Comparison of ENCODE assay signal across 21 cellular contexts in the genomic region with DNA sequence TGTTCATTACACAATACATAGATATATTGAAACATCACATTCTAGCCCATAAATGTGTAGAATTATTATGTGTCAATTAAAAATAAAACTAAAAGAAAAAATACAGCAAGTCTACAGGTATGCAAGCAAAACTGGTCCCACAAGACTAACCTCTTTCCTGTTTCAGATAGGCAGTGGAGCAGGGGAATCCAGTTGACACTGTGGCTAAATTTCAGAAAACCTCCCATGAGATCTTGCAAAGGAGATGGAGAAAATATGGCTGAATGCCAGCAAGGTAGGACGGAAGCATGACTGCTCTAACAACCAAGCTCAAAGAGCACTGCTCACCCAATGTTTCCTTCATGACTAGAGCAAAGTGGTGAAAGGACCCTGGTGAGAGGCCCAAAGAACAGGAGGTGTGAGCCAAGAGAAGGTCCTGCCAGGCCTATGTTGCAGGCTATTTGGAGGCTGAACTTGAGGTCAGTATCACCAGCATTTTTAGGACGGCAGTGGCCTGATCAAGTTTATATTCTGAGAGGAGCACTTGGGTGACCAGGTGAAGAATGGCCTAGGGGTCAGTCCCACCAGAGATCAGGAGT. TPM values are rescaled to one million over a fixed set of nuclear protein-coding genes. Genes with fewer than 3 reads are reported as not detected.
A peak's percentile ranks its signal among the peaks of the same experiment; 100 is the strongest.
DNase-seq lines count a peak whose midpoint lies in the region; ATAC-seq and TF ChIP-seq lines count a peak whose summit lies in the region.
"Had no signal": no experiment of that assay in that cellular context is flagged by ENCODE, and none has a peak within 500 bp of the region (broad histone marks: within the 10 kb centered on the region; RNA-seq: fewer than 3 reads in every experiment).

No MANE protein-coding gene starts in this region.

- in situ Hi-C loops in mammary epithelial cell (cut with MboI; ENCODE audit: low sequenced_read_pairs in 2 of 2): no loop called here

- no peaks in the 10 kb centered on the region for H3K27me3 ChIP-seq in mammary epithelial cell (ENCODE audit: insufficient read depth, low read length)
- H3K27me3 ChIP-seq in subcutaneous abdominal adipose tissue (ENCODE audit: control insufficient read depth in 5 of 5, insufficient read depth in 4 of 5, low read length in 5 of 5): no peaks in the 10 kb centered on the region
- H3K27me3 ChIP-seq in GM23338 (ENCODE audit: insufficient read depth): no peaks in the 10 kb centered on the region
- H3K27me3 ChIP-seq in gastroesophageal sphincter: no peaks in the 10 kb centered on the region
- H3K27me3 ChIP-seq: body of pancreas, pancreas had no signal

- H3K4me2 ChIP-seq in mammary epithelial cell (ENCODE audit: insufficient read depth, low read depth, low read length): peak overlapping the region; percentile 82
- H3K4me2 ChIP-seq in GM23338: no peak overlapping the region

- BruUV-seq in mammary epithelial cell (replicated peaks; lab: Mats Ljungman, UMichigan): no TSS peak

- TF ChIP-seq POLR2A in gastroesophageal sphincter (IDR thresholded peaks at IDR 0.05): no peak

- CTCF ChIA-PET in mammary epithelial cell (lab: Charles Lee; ENCODE audit: low non-redundant PET): no interaction called here

- H3K79me2 ChIP-seq in mammary epithelial cell (ENCODE audit: insufficient read depth, low read length) (peaks cover 58% of the 10 kb centered on the region), GM23338 (replicated peaks; ENCODE audit: insufficient read depth) (no peaks in the 10 kb centered on the region)

- peaks cover 14% of the 10 kb centered on the region; the same call in 2 of the 3 replicates for H3K4me1 Mint-ChIP-seq in GM23338
- H3K4me1 Mint-ChIP-seq: activated CD4-positive, alpha-beta T cell treated with anti-CD3 and anti-CD28 coated beads for 36 hours; activated naive CD8-positive, alpha-beta T cell treated with anti-CD3 and anti-CD28 coated beads, Interleukin-2, amount 10 ng/mL, durations not matched to agents 7 days and 5 days had no signal

- H3K9me3 ChIP-seq in mammary epithelial cell (replicated peaks; ENCODE audit: insufficient read depth, low read length) (no peaks in the 10 kb centered on the region), subcutaneous abdominal adipose tissue (ENCODE audit: control insufficient read depth in 5 of 5, low read length in 5 of 5) (no peaks in the 10 kb centered on the region), gastroesophageal sphincter (no peaks in the 10 kb centered on the region)
- H3K9me3 ChIP-seq: body of pancreas, pancreas had no signal

- dilution Hi-C loops in mammary epithelial cell (cut with HindIII; ENCODE audit: low sequenced_read_pairs): no loop called here

- H3K4me3 ChIP-seq in mammary epithelial cell (replicated peaks in 1 of 3; ENCODE audit: insufficient read depth in 1 of 3, low read depth in 2 of 3, low read length in 3 of 3) (peak overlapping the region in 2 of 3 experiments; percentile 19 to 41), subcutaneous abdominal adipose tissue (ENCODE audit: low read depth in 1 of 5, low read length in 5 of 5) (no peak overlapping the region), GM23338 (no peak overlapping the region), gastroesophageal sphincter (no peak overlapping the region)
- H3K4me3 ChIP-seq: body of pancreas, pancreas had no signal

- intact Hi-C loops in mammary epithelial cell (cut with micrococcal nuclease) (loop anchor here (5.0 kb wide), 1 partner anchor 152 kb away; no protein-coding TSS in a partner anchor), left cardiac atrium (cut with DNase I) (loop anchor here in 1 of 2 donors (10.0 kb wide), 1 partner anchor 51 kb away; no protein-coding TSS in a partner anchor)

- DNase-seq in HPDE6-E6E7 (ENCODE audit: extremely low spot score) (peak; percentile 22), mammary epithelial cell (peak; percentile 28), left cardiac atrium (no peak), GM23338 (ENCODE audit: low spot score) (no peak)
- no peak for DNase-seq in activated CD4-positive, CD25-positive, alpha-beta regulatory T cell (lab: John Stamatoyannopoulos, UW)
- DNase-seq: activated CD4-positive, alpha-beta T cell treated with anti-CD3 and anti-CD28 coated beads for 36 hours; activated naive CD8-positive, alpha-beta T cell treated with anti-CD3 and anti-CD28 coated beads, Interleukin-2, amount 10 ng/mL, durations not matched to agents 7 days and 5 days; body of pancreas; cortex of kidney; KG1; NCI-H187 treated with DMSO at 0.1 percent for 48 hours; NCI-H345; pancreas; RPMI8226; stimulated activated CD4-positive, alpha-beta T cell treated with anti-CD3 and anti-CD28 coated beads, Interleukin-2, amount 100 ng/mL, for 24 hours had no signal

- TF ChIP-seq CTCF in mammary epithelial cell (conservative IDR thresholded peaks at IDR 0.05 in 1 of 2, IDR thresholded peaks at IDR 0.05 in 1 of 2; ENCODE audit: extremely low read depth in 1 of 2, insufficient read depth in 1 of 2, low read depth in 1 of 2, low read length in 2 of 2) (no peak), GM23338 (conservative IDR thresholded peaks at IDR 0.05; ENCODE audit: low read depth in 2 of 2) (no peak), gastroesophageal sphincter (IDR thresholded peaks at IDR 0.05) (no peak)

- H4K20me1 ChIP-seq in mammary epithelial cell (ENCODE audit: insufficient read depth, low read length) (no peaks in the 10 kb centered on the region), GM23338 (replicated peaks; ENCODE audit: insufficient read depth) (no peaks in the 10 kb centered on the region)

- H3K9ac ChIP-seq in mammary epithelial cell (ENCODE audit: insufficient read depth, low read length) (no peak overlapping the region), subcutaneous abdominal adipose tissue (ENCODE audit: low read length in 5 of 5) (no peak overlapping the region)

- H3K36me3 ChIP-seq in mammary epithelial cell (ENCODE audit: insufficient read depth, low read length): peaks cover 3% of the 10 kb centered on the region
- H3K36me3 ChIP-seq in subcutaneous abdominal adipose tissue (ENCODE audit: control insufficient read depth in 5 of 5, insufficient read depth in 5 of 5, low read length in 5 of 5): no peaks in the 10 kb centered on the region
- no peaks in the 10 kb centered on the region for H3K36me3 ChIP-seq in GM23338 (ENCODE audit: insufficient read depth)
- H3K36me3 ChIP-seq in gastroesophageal sphincter: no peaks in the 10 kb centered on the region
- H3K36me3 ChIP-seq: pancreas had no signal

- H3K27me3 Mint-ChIP-seq in GM23338 (ENCODE audit: insufficient read depth, low read depth, poor library complexity): peaks cover 1% of the 10 kb centered on the region

- H3K27ac ChIP-seq in mammary epithelial cell (ENCODE audit: insufficient read depth, low read depth, low read length): peak overlapping the region; percentile 42
- peak overlapping the region; percentile 55 for H3K27ac ChIP-seq in subcutaneous abdominal adipose tissue (ENCODE audit: low read depth, low read length)
- no peak overlapping the region for H3K27ac ChIP-seq in GM23338 (ENCODE audit: low read depth)
- H3K27ac ChIP-seq in gastroesophageal sphincter: peak overlapping the region in 1 of 4 donors; percentile 51
- H3K27ac ChIP-seq: HL-60 had no signal

- H3K9me2 ChIP-seq in GM23338 (ENCODE audit: insufficient read depth): no peaks in the 10 kb centered on the region; the same call in none of the 2 replicates

- no peak overlapping the region for H3K27ac Mint-ChIP-seq in GM23338
- H3K27ac Mint-ChIP-seq: activated CD4-positive, alpha-beta T cell treated with anti-CD3 and anti-CD28 coated beads for 36 hours; activated naive CD8-positive, alpha-beta T cell treated with anti-CD3 and anti-CD28 coated beads, Interleukin-2, amount 10 ng/mL, durations not matched to agents 7 days and 5 days; stimulated activated naive CD8-positive, alpha-beta T cell treated with anti-CD3 and anti-CD28 coated beads, Interleukin-15, Interleukin-2, amounts not matched to agents 100 ng/mL and 50 ng/mL, for 24 hours had no signal

- peaks cover 53% of the 10 kb centered on the region for H3K4me1 ChIP-seq in mammary epithelial cell (ENCODE audit: insufficient read depth, low read length)
- H3K4me1 ChIP-seq in subcutaneous abdominal adipose tissue (ENCODE audit: control insufficient read depth in 5 of 5, insufficient read depth in 5 of 5, low read length in 5 of 5): peaks cover 3 to 54% (median 13%) of the 10 kb centered on the region in 5 donors
- peaks cover 7% of the 10 kb centered on the region; the same call in 1 of the 2 replicates for H3K4me1 ChIP-seq in GM23338 (ENCODE audit: insufficient read depth)
- H3K4me1 ChIP-seq in gastroesophageal sphincter: peaks cover 0 to 11% (median 0%) of the 10 kb centered on the region in 3 donors

- peak; percentile 18 to 76 for ATAC-seq in left cardiac atrium
- ATAC-seq in HG03378 (IDR thresholded peaks at IDR 0.05; ENCODE audit: unreplicated experiment): no peak
- no peak for ATAC-seq in GM23338
- ATAC-seq in gastroesophageal sphincter: no peak
- ATAC-seq: activated CD4-positive, alpha-beta T cell treated with anti-CD3 and anti-CD28 coated beads for 36 hours had no signal

- no peak for TF ChIP-seq EP300 in gastroesophageal sphincter (IDR thresholded peaks at IDR 0.05)

- H3F3A ChIP-seq in GM23338 (replicated peaks; ENCODE audit: low read depth): no peaks in the 10 kb centered on the region

- 81% methylated on average over 2 of the region's 2 CpGs for WGBS in mammary epithelial cell (ENCODE audit: low coverage, missing lambda C conversion rate)
- WGBS in gastroesophageal sphincter (ENCODE audit: low coverage in 1 of 2), 2 donors: 63 to 76% methylated on average over 1 to 2 of the region's 2 CpGs

- no peaks in the 10 kb centered on the region for H3K36me3 Mint-ChIP-seq in GM23338 (ENCODE audit: low read depth)
- H3K36me3 Mint-ChIP-seq: activated naive CD8-positive, alpha-beta T cell treated with anti-CD3 and anti-CD28 coated beads, Interleukin-2, amount 10 ng/mL, durations not matched to agents 7 days and 5 days; CD14-positive monocyte had no signal

- no peak overlapping the region for H3K4me3 Mint-ChIP-seq in GM23338
- H3K4me3 Mint-ChIP-seq: activated CD4-positive, alpha-beta T cell treated with anti-CD3 and anti-CD28 coated beads for 36 hours; activated naive CD8-positive, alpha-beta T cell treated with anti-CD3 and anti-CD28 coated beads, Interleukin-2, amount 10 ng/mL, durations not matched to agents 7 days and 5 days; CD14-positive monocyte; stimulated activated naive CD8-positive, alpha-beta T cell treated with anti-CD3 and anti-CD28 coated beads, Interleukin-15, Interleukin-2, amounts not matched to agents 100 ng/mL and 50 ng/mL, for 24 hours had no signal

- H2AFZ ChIP-seq in mammary epithelial cell (ENCODE audit: low read depth, low read length) (no peak overlapping the region), GM23338 (no peak overlapping the region)

- peaks cover 4% of the 10 kb centered on the region; the same call in 2 of the 3 replicates for H3K9me3 Mint-ChIP-seq in GM23338

TF ChIP-seq in GM23338, 12 proteins besides CTCF, POLR2A, EP300 and RAD21 (continues in another document):
- no peak for TF ChIP-seq ZNF114 (CRISPR knock-in tag; IDR thresholded peaks at IDR 0.05)

RNA-seq across cellular contexts. Expression of gene SH3TC2, which starts 1.1 kb away (rescaled TPM):
- 10 to 100 TPM; 42.0 to 57.8 TPM for total RNA-seq in mammary epithelial cell
- polyA plus RNA-seq in mammary epithelial cell: 13.9 TPM
- polyA minus RNA-seq in mammary epithelial cell: 94.8 TPM
- 10 to 100 TPM in 1 of 2 donors, 1 to 10 TPM in 1; 3.1 to 20.1 TPM for total RNA-seq in left cardiac atrium
- total RNA-seq in GM23338 (2014; rRNA removed; shearing (Covaris generic)): 0.04 and 0.17 TPM in 2 replicates
- polyA plus RNA-seq in GM23338 (2016; fragmentation: Nextera tagmentation; extraction: Ambion mirVana): 0.10 TPM in 1 of 2 replicates, not detected in the other
- total RNA-seq in gastroesophageal sphincter: 1 to 10 TPM; 2.3 to 5.0 (median 3.5) TPM
- total RNA-seq: activated CD4-positive, alpha-beta T cell treated with anti-CD3 and anti-CD28 coated beads for 36 hours; activated naive CD8-positive, alpha-beta T cell treated with anti-CD3 and anti-CD28 coated beads, Interleukin-2, amount 10 ng/mL, durations not matched to agents 7 days and 5 days had no signal

Comparison
In these comparisons a context has a peak if more than half of its experiments do, and no peak if none do; other contexts are left out.
1. DNase-seq: peak in HPDE6-E6E7 (single experiment) and mammary epithelial cell (single experiment); none in left cardiac atrium (single experiment), GM23338 (single experiment) and activated CD4-positive, CD25-positive, alpha-beta regulatory T cell (0 of 4).
2. H3K4me3 ChIP-seq: peak in mammary epithelial cell (2 of 3); none in subcutaneous abdominal adipose tissue (0 of 5), GM23338 (single experiment) and gastroesophageal sphincter (0 of 2).
3. ATAC-seq: peak in left cardiac atrium (2 of 2); none in HG03378 (single experiment), GM23338 (single experiment) and gastroesophageal sphincter (single experiment).